ENCODE assay signal across 1 cellular context in genomic region chr11:71990721-71991120, GRCh38.
TF ChIP-seq lines count a peak whose summit lies in the region.

No MANE protein-coding gene starts in this region.

TF ChIP-seq in SK-N-SH, 30 proteins besides CTCF, POLR2A, EP300 and RAD21:
- TF ChIP-seq FOXJ3 (CRISPR knock-in tag; IDR thresholded peaks at IDR 0.05) (no peak), NFIC (IDR thresholded peaks at IDR 0.05; ENCODE audit: borderline replicate concordance) (no peak), ZBTB33 (IDR thresholded peaks at IDR 0.05; ENCODE audit: borderline replicate concordance, low read depth) (no peak), SMC3 (IDR thresholded peaks at IDR 0.05; ENCODE audit: low read depth, low read length) (no peak), CHD2 (IDR thresholded peaks at IDR 0.05; ENCODE audit: low read length, partially characterized antibody) (no peak), TEAD4 (IDR thresholded peaks at IDR 0.05; ENCODE audit: borderline replicate concordance, insufficient read depth) (no peak), YY1 (IDR thresholded peaks at IDR 0.05; ENCODE audit: low read depth) (no peak), GABPA (IDR thresholded peaks at IDR 0.05; ENCODE audit: low read depth) (no peak), MAX (IDR thresholded peaks at IDR 0.05; ENCODE audit: low read depth) (no peak)
